ENCODE assay signal across 20 cellular contexts in genomic region chr7:25238056-25238745, GRCh38. TPM values are rescaled to one million over a fixed set of nuclear protein-coding genes. Genes with fewer than 3 reads are reported as not detected.
A peak's percentile ranks its signal among the peaks of the same experiment; 100 is the strongest.
DNase-seq lines count a peak whose midpoint lies in the region; FAIRE-seq and TF ChIP-seq lines count a peak whose summit lies in the region.
"Had no signal": no experiment of that assay in that cellular context is flagged by ENCODE, and none has a peak within 500 bp of the region (broad histone marks: within the 10 kb centered on the region; RNA-seq: fewer than 3 reads in every experiment).

No MANE protein-coding gene starts in this region.

- H3K4me3 ChIP-seq in KMS-11 (IDR thresholded peaks at IDR 0.05; ENCODE audit: insufficient read depth, low read depth, low read length): no peak overlapping the region

- TF ChIP-seq CTCF in KMS-11 (conservative IDR thresholded peaks at IDR 0.05; ENCODE audit: low read depth, low read length) (no peak), D721Med (IDR thresholded peaks at IDR 0.05; ENCODE audit: insufficient read depth, missing control alignments) (no peak)

- peaks cover 10% of the 10 kb centered on the region for H3K4me1 ChIP-seq in KMS-11 (ENCODE audit: low read depth, poor library complexity, severe bottlenecking)
- H3K4me1 ChIP-seq: BE2C had no signal

- peak; percentile 88 for DNase-seq in NCI-H2171 treated with DMSO at 0.1 percent for 48 hours (lab: John Stamatoyannopoulos, UW)
- peak; percentile 56 for DNase-seq in cerebellum (ENCODE audit: low spot score)
- no peak for DNase-seq in head of caudate nucleus
- DNase-seq in D721Med (ENCODE audit: insufficient read length, low spot score): no peak
- no peak for DNase-seq in RCC 7860 (ENCODE audit: low spot score)
- DNase-seq: ACHN; BE2C; CD4-positive, CD25-positive, alpha-beta regulatory T cell; CD8-positive, alpha-beta memory T cell; COR-L47; GF-D8; GOT3; H7; HFFc6; IMR-90 had no signal

- no peaks in the 10 kb centered on the region for H3K79me2 ChIP-seq in KMS-11 (ENCODE audit: insufficient read depth, low read depth)

- no peak overlapping the region for H2AFZ ChIP-seq in KMS-11 (ENCODE audit: low read depth)

- H3K27me3 ChIP-seq in KMS-11 (ENCODE audit: insufficient read depth, low read depth): no peaks in the 10 kb centered on the region

- intact Hi-C loops in head of caudate nucleus (cut with DNase I): no loop called here

- H3K9ac ChIP-seq in KMS-11: no peak overlapping the region

- H3K4me2 ChIP-seq in KMS-11: peak overlapping the region; percentile 3; the same call in 1 of the 2 replicates

- no peaks in the 10 kb centered on the region for H3K36me3 ChIP-seq in KMS-11 (ENCODE audit: insufficient read depth)
- H3K36me3 ChIP-seq: BE2C had no signal

- no peak overlapping the region for H3K27ac ChIP-seq in KMS-11
- H3K27ac ChIP-seq: HL-60 had no signal

- no peaks in the 10 kb centered on the region for H4K20me1 ChIP-seq in KMS-11 (ENCODE audit: insufficient read depth)

- FAIRE-seq in D721Med (lab: Jason Lieb, UNC) (no peak), RCC 7860 (lab: Jason Lieb, UNC) (no peak)
- FAIRE-seq: A204.1, HTR-8/SVneo had no signal

RNA-seq across cellular contexts. Expression of gene NPVF, which starts 9.9 kb away (rescaled TPM):
- not detected for total RNA-seq in cerebellum
- total RNA-seq: CD4-positive, CD25-positive, alpha-beta regulatory T cell; CD8-positive, alpha-beta memory T cell; Daoy; H7; HFFc6; IMR-90 had no signal

Comparison
In these comparisons a context has a peak if more than half of its experiments do, and no peak if none do; other contexts are left out.
1. DNase-seq: peak in NCI-H2171 treated with DMSO at 0.1 percent for 48 hours (single experiment) and cerebellum (single experiment); none in head of caudate nucleus (0 of 42), D721Med (single experiment) and RCC 7860 (single experiment).